Comparison of ENCODE assay signal across 11 cellular contexts in the genomic region with DNA sequence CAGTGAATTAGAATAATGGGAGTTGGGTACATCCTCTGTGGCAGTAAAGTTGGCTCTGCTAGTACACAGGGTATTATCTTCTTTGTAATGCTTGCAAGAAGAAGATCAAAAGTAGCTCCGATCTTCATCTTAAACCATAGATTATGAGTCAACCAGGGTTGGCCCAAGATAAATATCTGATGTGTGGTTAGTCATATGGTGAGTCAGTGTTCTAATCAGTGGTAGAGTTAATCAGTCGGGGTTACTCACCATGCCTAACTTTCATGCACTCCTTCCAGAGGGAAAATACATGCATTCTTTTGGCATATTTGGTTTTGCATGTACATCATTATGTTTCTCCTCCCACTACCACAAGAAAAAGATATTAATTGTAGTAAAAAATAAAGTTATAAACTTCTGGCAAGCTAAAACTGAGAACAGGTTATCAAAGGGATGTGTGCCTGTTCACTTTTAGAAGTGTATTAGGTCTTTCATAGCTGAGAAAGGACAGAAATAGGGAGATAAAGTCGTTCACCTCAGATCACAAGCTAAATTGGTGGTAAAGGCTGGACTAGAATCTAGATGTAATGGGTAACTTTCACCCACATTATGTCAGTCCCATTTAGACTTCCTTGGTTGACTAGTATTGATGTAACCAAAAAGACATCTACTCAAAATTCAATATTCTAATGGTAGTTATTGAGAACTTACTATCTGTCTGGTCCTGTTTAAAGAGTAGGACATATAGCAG.
A peak's percentile ranks its signal among the peaks of the same experiment; 100 is the strongest.
DNase-seq lines count a peak whose midpoint lies in the region; FAIRE-seq and TF ChIP-seq lines count a peak whose summit lies in the region.
"Had no signal": no experiment of that assay in that cellular context is flagged by ENCODE, and none has a peak within 500 bp of the region (broad histone marks: within the 10 kb centered on the region; RNA-seq: fewer than 3 reads in every experiment).

No MANE protein-coding gene starts in this region.

- no peaks in the 10 kb centered on the region for H3K36me3 ChIP-seq in spleen

- FAIRE-seq in D721Med (lab: Jason Lieb, UNC): no peak

- peak overlapping the region; percentile 93 for H3K27ac ChIP-seq in epithelial cell of prostate
- H3K27ac ChIP-seq in spleen: no peak overlapping the region
- H3K27ac ChIP-seq: parathyroid adenoma had no signal

- no peaks in the 10 kb centered on the region for H3K27me3 ChIP-seq in spleen (replicated peaks in 1 of 7)

- TF ChIP-seq POLR2A in spleen (IDR thresholded peaks at IDR 0.05): no peak

- 52 to 66% (median 63%) methylated on average over 3 of the region's 3 CpGs for WGBS in spleen, 5 donors

- TF ChIP-seq CTCF in D721Med (IDR thresholded peaks at IDR 0.05; ENCODE audit: insufficient read depth, missing control alignments) (no peak), spleen (IDR thresholded peaks at IDR 0.05 in 8 of 11, conservative IDR thresholded peaks at IDR 0.05 in 3 of 11) (no peak)

- H3K4me1 ChIP-seq in spleen: peaks cover 0 to 11% (median 2%) of the 10 kb centered on the region in 6 donors
- H3K4me1 ChIP-seq: parathyroid adenoma had no signal

- peak; percentile 79 for DNase-seq in GM04504 (ENCODE audit: low read depth)
- peak; percentile 57 for DNase-seq in NOMO-1 treated with DMSO at 0.1 percent for 48 hours (lab: John Stamatoyannopoulos, UW; ENCODE audit: unreplicated experiment)
- DNase-seq in epithelial cell of prostate (ENCODE audit: low read depth, low spot score): peak; percentile 88
- peak; percentile 93 for DNase-seq in skeletal muscle cell (ENCODE audit: low read depth)
- no peak for DNase-seq in D721Med (ENCODE audit: insufficient read length, low spot score)
- no peak for DNase-seq in spleen
- DNase-seq in occipital lobe (lab: John Stamatoyannopoulos, UW): no peak
- DNase-seq in cerebellum (ENCODE audit: low spot score): no peak
- DNase-seq: activated CD8-positive, alpha-beta memory T cell treated with anti-CD3 and anti-CD28 coated beads, Interleukin-2, amount 10 ng/mL, durations not matched to agents 7 days and 5 days; stimulated activated naive CD4-positive, alpha-beta T cell treated with Interleukin-2 at 50 U/mL for 16 hours had no signal

- intact Hi-C loops in spleen (cut with DNase I; ENCODE audit: low total_unique reads): no loop called here

- H3K4me3 ChIP-seq in skeletal muscle cell (ENCODE audit: low read depth, low read length) (no peak overlapping the region), spleen (no peak overlapping the region)

- no peaks in the 10 kb centered on the region for H3K9me3 ChIP-seq in spleen

Comparison
In these comparisons a context has a peak if more than half of its experiments do, and no peak if none do; other contexts are left out.
1. DNase-seq: peak in GM04504 (single experiment), NOMO-1 treated with DMSO at 0.1 percent for 48 hours (single experiment), epithelial cell of prostate (single experiment) and skeletal muscle cell (single experiment); none in D721Med (single experiment), spleen (single experiment), occipital lobe (single experiment) and cerebellum (single experiment).